ENCODE assay signal across 8 cellular contexts in genomic region chr14:76232782-76233181, GRCh38.
"Had no signal": no experiment of that assay in that cellular context is flagged by ENCODE, and none has a peak within 500 bp of the region (broad histone marks: within the 10 kb centered on the region; RNA-seq: fewer than 3 reads in every experiment).

No MANE protein-coding gene starts in this region.

- H3K4me3 ChIP-seq: GM12878 had no signal

- ATAC-seq: GM12878 had no signal

- FAIRE-seq: G401.6, GM12878, GM12891, GM12892, GM18507, GM19239 had no signal

- DNase-seq: GDM1, GF-D8 had no signal
